24 cellular contexts compared by ENCODE assay signal in the genomic region with DNA sequence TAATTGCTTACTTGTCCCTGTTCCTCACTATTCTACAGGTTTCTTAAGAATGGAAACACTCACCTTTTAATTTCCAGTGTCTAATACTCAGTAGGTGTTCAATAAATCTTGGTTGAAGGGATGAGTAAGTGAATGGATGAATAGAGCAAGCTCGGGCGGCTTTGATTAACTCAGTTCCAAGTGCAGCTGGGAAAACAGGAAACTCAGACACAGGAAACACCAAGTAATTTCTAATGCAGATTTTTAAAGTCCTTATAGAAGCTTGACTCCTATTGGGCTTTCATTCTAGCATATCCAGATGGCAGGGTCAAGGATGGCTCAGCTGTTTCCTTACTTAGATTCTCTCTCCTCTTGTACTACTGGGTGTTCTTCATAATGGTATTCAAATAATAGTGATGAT. TPM values are rescaled to one million over a fixed set of nuclear protein-coding genes. Genes with fewer than 3 reads are reported as not detected.
"Had no signal": no experiment of that assay in that cellular context is flagged by ENCODE, and none has a peak within 500 bp of the region (broad histone marks: within the 10 kb centered on the region; RNA-seq: fewer than 3 reads in every experiment).

No MANE protein-coding gene starts in this region.

- H3K9me3 ChIP-seq: adrenal gland had no signal

- H3K27ac ChIP-seq: adrenal gland had no signal

- H3K4me3 ChIP-seq: adrenal gland had no signal

- FAIRE-seq: RCC 7860 had no signal

- H3K27me3 ChIP-seq: adrenal gland had no signal

- DNase-seq: activated CD4-positive, alpha-beta T cell treated with anti-CD3 and anti-CD28 coated beads for 48 hours; activated CD4-positive, alpha-beta T cell treated with anti-CD3 and anti-CD28 coated beads, Interleukin-2, amount 50 U/mL, for 4 hours; activated CD4-positive, CD25-positive, alpha-beta regulatory T cell treated with anti-CD3 and anti-CD28 coated beads, Interleukin-2, amount 50 U/mL, for 72 hours; activated CD8-positive, alpha-beta memory T cell treated with anti-CD3 and anti-CD28 coated beads, Interleukin-2, amount 50 U/mL, for 48 hours; activated CD8-positive, alpha-beta T cell treated with anti-CD3 and anti-CD28 coated beads, Interleukin-2, amount 10 ng/mL, durations not matched to agents 7 days and 5 days; activated naive CD4-positive, alpha-beta T cell treated with anti-CD3 and anti-CD28 coated beads, Interleukin-2, amount 50 U/mL, for 16 hours; activated naive CD8-positive, alpha-beta T cell treated with anti-CD3 and anti-CD28 coated beads, Interleukin-2, amount 10 ng/mL, durations not matched to agents 7 days and 5 days; activated T-cell treated with anti-CD3 and anti-CD28 coated beads, Interleukin-2, amount 50 U/mL, for 1 hour; adrenal gland; anterior cingulate cortex; MM.1S; NCI-H1105; NCI-H1436 treated with DMSO at 0.1 percent for 48 hours; NCI-H187; NCI-H2081 treated with DMSO at 0.1 percent for 48 hours; NCI-H446 treated with DMSO at 0.1 percent for 48 hours; NCI-H526 treated with DMSO at 0.1 percent for 48 hours; NCI-H82; SHP77 treated with DMSO at 0.1 percent for 48 hours; T-helper 17 cell; T-helper 9 cell had no signal

- H3K36me3 ChIP-seq: adrenal gland had no signal

- H3K4me1 ChIP-seq: adrenal gland had no signal

RNA-seq across cellular contexts. Expression of gene CAMK1G, which starts 14.0 kb away (rescaled TPM):
- total RNA-seq: activated CD8-positive, alpha-beta T cell treated with anti-CD3 and anti-CD28 coated beads, Interleukin-2, amount 10 ng/mL, durations not matched to agents 7 days and 5 days; activated naive CD8-positive, alpha-beta T cell treated with anti-CD3 and anti-CD28 coated beads, Interleukin-2, amount 10 ng/mL, durations not matched to agents 7 days and 5 days; cardiac septum; SK-MEL-5; T-helper 17 cell had no signal
